ENCODE assay signal across 1 cellular context in genomic region chr5:31415009-31415923, GRCh38.
TF ChIP-seq lines count a peak whose summit lies in the region.

No MANE protein-coding gene starts in this region.

TF ChIP-seq in SK-N-SH treated with all-trans-retinoic acid at 6 μM for 48 hours, 23 proteins besides CTCF, POLR2A, EP300 and RAD21 (continued from another document):
- TF ChIP-seq, protein P1, sequence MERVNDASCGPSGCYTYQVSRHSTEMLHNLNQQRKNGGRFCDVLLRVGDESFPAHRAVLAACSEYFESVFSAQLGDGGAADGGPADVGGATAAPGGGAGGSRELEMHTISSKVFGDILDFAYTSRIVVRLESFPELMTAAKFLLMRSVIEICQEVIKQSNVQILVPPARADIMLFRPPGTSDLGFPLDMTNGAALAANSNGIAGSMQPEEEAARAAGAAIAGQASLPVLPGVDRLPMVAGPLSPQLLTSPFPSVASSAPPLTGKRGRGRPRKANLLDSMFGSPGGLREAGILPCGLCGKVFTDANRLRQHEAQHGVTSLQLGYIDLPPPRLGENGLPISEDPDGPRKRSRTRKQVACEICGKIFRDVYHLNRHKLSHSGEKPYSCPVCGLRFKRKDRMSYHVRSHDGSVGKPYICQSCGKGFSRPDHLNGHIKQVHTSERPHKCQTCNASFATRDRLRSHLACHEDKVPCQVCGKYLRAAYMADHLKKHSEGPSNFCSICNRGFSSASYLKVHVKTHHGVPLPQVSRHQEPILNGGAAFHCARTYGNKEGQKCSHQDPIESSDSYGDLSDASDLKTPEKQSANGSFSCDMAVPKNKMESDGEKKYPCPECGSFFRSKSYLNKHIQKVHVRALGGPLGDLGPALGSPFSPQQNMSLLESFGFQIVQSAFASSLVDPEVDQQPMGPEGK (CRISPR knock-in tag; IDR thresholded peaks at IDR 0.05; ENCODE audit: borderline replicate concordance), result no peak
- TF ChIP-seq ZNF565 (CRISPR knock-in tag; conservative IDR thresholded peaks at IDR 0.05; ENCODE audit: low read depth), result no peak
TF ChIP-seq in SK-N-SH treated with all-trans-retinoic acid at 6 μM for 48 hours: peak in this region for 3.
